In the genomic region with DNA sequence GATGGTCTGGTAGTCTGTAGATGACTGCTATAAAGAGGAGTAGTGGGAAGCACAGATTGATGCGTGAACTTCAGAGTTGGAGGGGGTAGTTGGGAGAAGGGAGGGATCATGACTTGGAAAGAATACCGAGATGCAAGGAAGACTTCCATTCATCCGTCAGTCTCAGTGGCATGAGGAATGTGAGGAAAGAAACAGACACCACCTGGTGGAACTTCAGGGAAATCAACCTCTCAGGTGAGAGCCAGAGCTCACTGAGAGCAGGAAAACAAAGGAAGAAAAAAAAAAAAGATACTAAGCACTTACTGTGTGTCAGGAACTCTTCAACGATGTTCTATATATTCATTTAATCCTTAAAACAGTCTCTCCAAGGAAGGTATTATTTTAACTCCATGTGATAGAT, we compare ENCODE assay signal across 13 cellular contexts.
DNase-seq lines count a peak whose midpoint lies in the region; ATAC-seq, FAIRE-seq and TF ChIP-seq lines count a peak whose summit lies in the region.
"Had no signal": no experiment of that assay in that cellular context is flagged by ENCODE, and none has a peak within 500 bp of the region (broad histone marks: within the 10 kb centered on the region; RNA-seq: fewer than 3 reads in every experiment).

No MANE protein-coding gene starts in this region.

- no peak for FAIRE-seq in keratinocyte (lab: Jason Lieb, UNC)

- no peak overlapping the region for H3K4me2 ChIP-seq in keratinocyte (ENCODE audit: control insufficient read depth, extremely low read depth, insufficient read depth, low read depth, low read length)
- H3K4me2 ChIP-seq: BLaER1 treated with 17β-estradiol and CSF1 and Interleukin-3, amounts not matched to agents 10 nM and 100 nM had no signal

- H3K4me3 ChIP-seq in RWPE2 (ENCODE audit: severe bottlenecking): no peak overlapping the region
- no peak overlapping the region for H3K4me3 ChIP-seq in keratinocyte (ENCODE audit: control insufficient read depth in 2 of 3, extremely low read depth in 1 of 3, insufficient read depth in 2 of 3, low read depth in 1 of 3, low read length in 3 of 3)
- no peak overlapping the region for H3K4me3 ChIP-seq in testis
- H3K4me3 ChIP-seq: BLaER1 treated with 17β-estradiol and CSF1 and Interleukin-3, amounts not matched to agents 10 nM and 100 nM; left ventricle myocardium inferior had no signal

- TF ChIP-seq POLR2A in testis (IDR thresholded peaks at IDR 0.05): no peak

- H3K79me2 ChIP-seq in keratinocyte (ENCODE audit: control insufficient read depth, insufficient read depth, low read length): no peaks in the 10 kb centered on the region

- no peak overlapping the region for H3K9ac ChIP-seq in keratinocyte (ENCODE audit: control insufficient read depth, extremely low read depth, insufficient read depth, low read length)
- H3K9ac ChIP-seq: BLaER1 treated with 17β-estradiol and CSF1 and Interleukin-3, amounts not matched to agents 10 nM and 100 nM had no signal

- TF ChIP-seq CTCF in GM12873 (IDR thresholded peaks at IDR 0.05; ENCODE audit: insufficient read depth, low read depth, low read length, missing control alignments) (peak; percentile 29), RWPE2 (IDR thresholded peaks at IDR 0.05; ENCODE audit: poor library complexity, severe bottlenecking) (peak; percentile 59), keratinocyte (optimal IDR thresholded peaks at IDR 0.05 in 1 of 3, IDR thresholded peaks at IDR 0.05 in 1 of 3, conservative IDR thresholded peaks at IDR 0.05 in 1 of 3; ENCODE audit: extremely low read depth in 1 of 3, insufficient read depth in 2 of 3, low read length in 3 of 3) (peak; percentile 13 to 56 (median 41)), testis (IDR thresholded peaks at IDR 0.05) (no peak)

- intact Hi-C loops in testis (cut with DNase I; ENCODE audit: low total_unique reads): no loop called here

- H3K4me1 ChIP-seq in RWPE2 (ENCODE audit: insufficient read depth, poor library complexity, severe bottlenecking) (no peaks in the 10 kb centered on the region), keratinocyte (ENCODE audit: control insufficient read depth, extremely low read depth, insufficient read depth, low read length) (no peaks in the 10 kb centered on the region), testis (no peaks in the 10 kb centered on the region)

- 62 to 69% methylated on average over 4 of the region's 4 CpGs for WGBS in testis, 2 donors

- H3K9me1 ChIP-seq in keratinocyte (ENCODE audit: control insufficient read depth, extremely low read depth, insufficient read depth, low read length): no peaks in the 10 kb centered on the region

- H3K9me3 ChIP-seq in RWPE2 (ENCODE audit: severe bottlenecking): no peaks in the 10 kb centered on the region
- H3K9me3 ChIP-seq in keratinocyte (ENCODE audit: control insufficient read depth, low read depth, low read length): no peaks in the 10 kb centered on the region
- H3K9me3 ChIP-seq in testis: no peaks in the 10 kb centered on the region
- H3K9me3 ChIP-seq: left ventricle myocardium inferior had no signal

- H3K36me3 ChIP-seq in RWPE2 (ENCODE audit: low read depth): no peaks in the 10 kb centered on the region
- no peaks in the 10 kb centered on the region for H3K36me3 ChIP-seq in keratinocyte (ENCODE audit: control insufficient read depth in 2 of 2, extremely low read depth in 1 of 2, insufficient read depth in 2 of 2, low read length in 2 of 2)
- no peaks in the 10 kb centered on the region for H3K36me3 ChIP-seq in testis (ENCODE audit: low read depth, missing control alignments)
- H3K36me3 ChIP-seq: BLaER1 treated with 17β-estradiol and CSF1 and Interleukin-3, amounts not matched to agents 10 nM and 100 nM; left ventricle myocardium inferior had no signal

- in situ Hi-C loops in ACHN (cut with HindIII; ENCODE audit: low pct_ligation_motif_present, low pct_unique_long_range_greater_than_20kb, low sequenced_read_pairs): no loop called here

- H3K27ac ChIP-seq in RWPE2 (ENCODE audit: poor library complexity, severe bottlenecking) (no peak overlapping the region), keratinocyte (ENCODE audit: control insufficient read depth, insufficient read depth, low read length) (no peak overlapping the region), testis (no peak overlapping the region)
- H3K27ac ChIP-seq: BLaER1 treated with 17β-estradiol and CSF1 and Interleukin-3, amounts not matched to agents 10 nM and 100 nM; left ventricle myocardium inferior had no signal

- DNase-seq in ACHN (peak; percentile 5), RWPE2 (ENCODE audit: low spot score) (no peak), keratinocyte (ENCODE audit: low read depth, low spot score) (no peak), NCI-H1092 (lab: John Stamatoyannopoulos, UW) (no peak), testis (no peak), NCI-H146 (lab: John Stamatoyannopoulos, UW) (no peak)
- DNase-seq: activated CD8-positive, alpha-beta memory T cell treated with anti-CD3 and anti-CD28 coated beads, Interleukin-2, amount 50 U/mL, for 4 hours; left ventricle myocardium inferior; occipital lobe; SHP77 treated with DMSO at 0.1 percent for 48 hours had no signal

- dilution Hi-C loops in keratinocyte (cut with MboI; ENCODE audit: extremely low pct_ligation_motif_present, low sequenced_read_pairs): no loop called here

- no peak overlapping the region for H2AFZ ChIP-seq in keratinocyte (ENCODE audit: control insufficient read depth, low read length)

- H3K27me3 ChIP-seq in RWPE2 (ENCODE audit: insufficient read depth, poor library complexity, severe bottlenecking): no peaks in the 10 kb centered on the region
- no peaks in the 10 kb centered on the region for H3K27me3 ChIP-seq in keratinocyte (ENCODE audit: control insufficient read depth, extremely low read depth, insufficient read depth, low read length)
- H3K27me3 ChIP-seq in testis: no peaks in the 10 kb centered on the region
- H3K27me3 ChIP-seq: BLaER1 treated with 17β-estradiol and CSF1 and Interleukin-3, amounts not matched to agents 10 nM and 100 nM had no signal

- H4K20me1 ChIP-seq in keratinocyte (ENCODE audit: control insufficient read depth, extremely low read depth, insufficient read depth, low read length): no peaks in the 10 kb centered on the region
- H4K20me1 ChIP-seq: BLaER1 treated with 17β-estradiol and CSF1 and Interleukin-3, amounts not matched to agents 10 nM and 100 nM had no signal

- ATAC-seq in RWPE2 (ENCODE audit: low read depth): peak; percentile 71; the same call in 2 of the 3 replicates
- no peak for ATAC-seq in HG02623 (IDR thresholded peaks at IDR 0.05; ENCODE audit: unreplicated experiment)

Comparison
In these comparisons a context has a peak if more than half of its experiments do, and no peak if none do; other contexts are left out.
1. CTCF ChIP-seq: peak in GM12873 (single experiment), RWPE2 (single experiment) and keratinocyte (3 of 3); none in testis (0 of 3).